In the genomic region with DNA sequence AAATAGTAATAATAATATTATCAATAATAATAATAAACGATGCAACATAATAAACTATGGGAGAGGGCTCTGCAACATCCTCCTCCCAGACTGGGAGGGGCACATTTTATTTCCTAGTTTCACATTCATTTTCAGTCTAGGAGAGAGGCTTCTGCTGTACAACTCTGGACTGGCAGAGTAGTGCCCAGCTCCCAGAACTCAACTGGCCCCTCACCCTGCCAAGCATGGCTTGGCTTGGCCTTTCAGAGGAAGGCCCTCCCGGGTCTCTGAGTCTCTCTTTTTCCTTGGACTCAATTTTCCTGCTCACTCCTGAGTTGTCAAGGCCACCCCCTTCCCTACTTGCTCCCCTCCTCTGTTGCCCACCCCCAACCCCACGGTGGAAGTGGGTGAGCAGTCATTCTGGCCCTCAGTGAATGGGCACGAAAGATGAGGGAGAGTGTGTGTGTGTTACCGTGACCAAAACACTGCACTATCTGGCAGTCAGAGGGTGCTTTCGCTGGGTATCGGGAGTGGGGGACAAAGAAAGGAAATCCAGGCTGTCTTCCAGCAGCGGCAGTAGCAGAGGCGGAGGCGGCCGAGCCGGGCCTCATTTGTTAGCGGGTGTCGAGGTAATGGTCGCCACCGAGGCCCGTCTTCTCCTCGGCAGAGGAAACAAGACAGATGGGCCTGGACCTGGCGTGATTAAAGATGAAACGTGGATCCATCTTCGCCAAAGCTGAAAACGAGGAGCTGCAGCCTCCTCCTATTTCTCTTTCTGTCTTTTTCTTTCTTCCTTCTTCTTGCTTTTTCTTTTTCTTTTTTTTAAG, we compare ENCODE assay signal across 12 cellular contexts. TPM values are rescaled to one million over a fixed set of nuclear protein-coding genes. Genes with fewer than 3 reads are reported as not detected.
A peak's percentile ranks its signal among the peaks of the same experiment; 100 is the strongest.
DNase-seq lines count a peak whose midpoint lies in the region; ATAC-seq, FAIRE-seq and TF ChIP-seq lines count a peak whose summit lies in the region.
"Had no signal": no experiment of that assay in that cellular context is flagged by ENCODE, and none has a peak within 500 bp of the region (broad histone marks: within the 10 kb centered on the region; RNA-seq: fewer than 3 reads in every experiment).

No MANE protein-coding gene starts in this region.

- POLR2A ChIA-PET in PC-3 (lab: Charles Lee; ENCODE audit: unreplicated experiment): interaction anchor here (0.6 kb wide), 1 partner anchor 103 kb away, joined by 3 read pairs; no protein-coding TSS in a partner anchor

- no peaks in the 10 kb centered on the region for H3K36me3 ChIP-seq in PC-3 (ENCODE audit: low read depth, low read length)
- H3K36me3 ChIP-seq in esophagus squamous epithelium: no peaks in the 10 kb centered on the region
- H3K36me3 ChIP-seq in sigmoid colon: no peaks in the 10 kb centered on the region

- H3K4me3 ChIP-seq in PC-3 (ENCODE audit: low read length) (peak overlapping the region; percentile 66), esophagus squamous epithelium (peak overlapping the region; percentile 49 to 83 (median 61)), sigmoid colon (peak overlapping the region; percentile 66 to 84 (median 70))

- no TSS peak for BruUV-seq in PC-3 (replicated peaks; lab: Mats Ljungman, UMichigan)

- H3K4me1 ChIP-seq in PC-3 (ENCODE audit: insufficient read depth, low read length) (peaks cover 20% of the 10 kb centered on the region), esophagus squamous epithelium (peaks cover 0 to 94% (median 50%) of the 10 kb centered on the region in 3 donors), sigmoid colon (peaks cover 0 to 87% (median 64%) of the 10 kb centered on the region in 4 donors)

- H3K4me2 ChIP-seq in PC-3 (ENCODE audit: low read length): peak overlapping the region; percentile 86

- TF ChIP-seq EP300 in sigmoid colon (IDR thresholded peaks at IDR 0.05): no peak

- H3K27ac ChIP-seq in PC-3 (ENCODE audit: low read length) (no peak overlapping the region), esophagus squamous epithelium (peak overlapping the region; percentile 88 to 96 (median 92)), sigmoid colon (peak overlapping the region; percentile 94 to 99 (median 96))

- H3K79me2 ChIP-seq in PC-3 (ENCODE audit: low read length): no peaks in the 10 kb centered on the region

- no peak for ATAC-seq in PC-3
- ATAC-seq in GM18505 (IDR thresholded peaks at IDR 0.05; ENCODE audit: unreplicated experiment): no peak

- intact Hi-C loops in PC-3 (cut with micrococcal nuclease): no loop called here
- intact Hi-C loops in esophagus squamous epithelium (cut with DNase I): loop anchor here (5.0 kb wide), 1 partner anchor 34 kb away; no protein-coding TSS in a partner anchor
- intact Hi-C loops in sigmoid colon (cut with DNase I): loop anchor here (2.0 kb wide), 1 partner anchor 33 kb away; no protein-coding TSS in a partner anchor

- WGBS in esophagus squamous epithelium, 2 donors: 15 to 40% methylated on average over 18 to 19 of the region's 22 CpGs
- WGBS in sigmoid colon, 2 donors: 61 to 75% methylated on average over 22 of the region's 22 CpGs

- no peak for TF ChIP-seq CTCF in PC-3 (conservative IDR thresholded peaks at IDR 0.05; ENCODE audit: low read depth, low read length)
- no peak for TF ChIP-seq CTCF in esophagus squamous epithelium (IDR thresholded peaks at IDR 0.05)
- no peak for TF ChIP-seq CTCF in sigmoid colon (IDR thresholded peaks at IDR 0.05)

- peak; percentile 48 for FAIRE-seq in GM12892 (lab: Jason Lieb, UNC)

- no peaks in the 10 kb centered on the region for H3K9me3 ChIP-seq in PC-3 (ENCODE audit: low read length)
- H3K9me3 ChIP-seq in esophagus squamous epithelium: no peaks in the 10 kb centered on the region
- H3K9me3 ChIP-seq in sigmoid colon: no peaks in the 10 kb centered on the region

- H3K9ac ChIP-seq in PC-3 (ENCODE audit: low read length): no peak overlapping the region

- H4K20me1 ChIP-seq in PC-3 (ENCODE audit: low read length): no peaks in the 10 kb centered on the region

- TF ChIP-seq POLR2A in GM12892 (IDR thresholded peaks at IDR 0.05; ENCODE audit: low read depth, low read length) (no peak), esophagus squamous epithelium (IDR thresholded peaks at IDR 0.05) (no peak), sigmoid colon (IDR thresholded peaks at IDR 0.05) (no peak), GM18505 (IDR thresholded peaks at IDR 0.05; ENCODE audit: borderline replicate concordance, extremely low read depth, insufficient read depth, insufficient read length) (no peak)

- no peaks in the 10 kb centered on the region for H3K9me2 ChIP-seq in PC-3 (replicated peaks; ENCODE audit: low read length)

- no peaks in the 10 kb centered on the region for H3F3A ChIP-seq in PC-3 (ENCODE audit: low read length, unreplicated experiment)

- CTCF ChIA-PET in PC-3 (lab: Charles Lee): interaction anchor here (0.6 kb wide), 1 partner anchor 336 kb away, joined by 5 read pairs; no protein-coding TSS in a partner anchor

- H3K27me3 ChIP-seq in PC-3 (ENCODE audit: low read length) (no peaks in the 10 kb centered on the region), esophagus squamous epithelium (peaks cover 0 to 100% (median 6%) of the 10 kb centered on the region in 4 donors), sigmoid colon (no peaks in the 10 kb centered on the region)

- no peak for DNase-seq in GM12892 (ENCODE audit: insufficient read length)
- no peak for DNase-seq in PC-3
- DNase-seq in esophagus squamous epithelium (lab: John Stamatoyannopoulos, UW): no peak
- DNase-seq in sigmoid colon: no peak
- no peak for DNase-seq in occipital lobe (lab: John Stamatoyannopoulos, UW)
- no peak for DNase-seq in NCI-H1930 (lab: John Stamatoyannopoulos, UW)
- no peak for DNase-seq in SW480 (ENCODE audit: low spot score)
- DNase-seq: GF-D8; NCI-H1105 treated with DMSO at 0.1 percent for 48 hours; stimulated activated CD4-positive, alpha-beta T cell treated with anti-CD3 and anti-CD28 coated beads, Interleukin-4, amount 100 ng/mL, for 4 hours had no signal

- no peak overlapping the region for H2AFZ ChIP-seq in PC-3 (ENCODE audit: low read length)

RNA-seq across cellular contexts. Expression of a gene that starts 2.3 kb away (rescaled TPM):
- polyA plus RNA-seq in GM12892 (2012; ENCODE audit: missing spikeins): 2.7 TPM
- total RNA-seq in PC-3 (2014; rRNA removed) (0.22 and 0.58 TPM in 2 replicates), esophagus squamous epithelium (1 to 10 TPM in 3 of 4 donors, under 1 TPM in 1; 0.27 to 2.9 (median 1.8) TPM), sigmoid colon (1 to 10 TPM; 4.6 to 8.3 (median 5.4) TPM), occipital lobe (not detected)
- polyA plus RNA-seq in sigmoid colon: 1 to 10 TPM in 2 of 3 donors, under 1 TPM in 1; 0.23 to 2.7 (median 1.2) TPM

RNA-seq across cellular contexts. Expression of a gene that starts 14.2 kb away (rescaled TPM):
- polyA plus RNA-seq in GM12892 (2012; ENCODE audit: missing spikeins): 4.5 TPM
- total RNA-seq in PC-3 (2014; rRNA removed): 6.0 and 8.8 TPM in 2 replicates
- total RNA-seq in esophagus squamous epithelium: 10 to 100 TPM in 1 of 4 donors, 1 to 10 TPM in 3; 2.5 to 11.1 (median 5.8) TPM
- 10 to 100 TPM; 25.3 to 64.3 (median 30.1) TPM for total RNA-seq in sigmoid colon
- polyA plus RNA-seq in sigmoid colon: 10 to 100 TPM in 2 of 3 donors, 1 to 10 TPM in 1; 6.2 to 16.7 (median 10.2) TPM
- total RNA-seq in occipital lobe: not detected

RNA-seq across cellular contexts. Expression of a gene that starts 17.7 kb away (rescaled TPM):
- not detected for polyA plus RNA-seq in GM12892 (2012; ENCODE audit: missing spikeins)
- total RNA-seq in PC-3 (2014; rRNA removed): 0.40 and 0.95 TPM in 2 replicates
- total RNA-seq in esophagus squamous epithelium: not detected
- 1 to 10 TPM; 1.5 to 2.5 (median 2.1) TPM for total RNA-seq in sigmoid colon
- 10 to 100 TPM in 1 of 3 donors, 1 to 10 TPM in 2; 3.2 to 13.9 (median 4.2) TPM for polyA plus RNA-seq in sigmoid colon
- total RNA-seq in occipital lobe: not detected
- total RNA-seq: mononuclear cell had no signal

RNA-seq across cellular contexts. Expression of a gene that starts 28.9 kb away (rescaled TPM):
- not detected for polyA plus RNA-seq in GM12892 (2012; ENCODE audit: missing spikeins)
- total RNA-seq in PC-3 (2014; rRNA removed) (9.5 and 11.3 TPM in 2 replicates), esophagus squamous epithelium (1 to 10 TPM in 2 of 4 donors, not detected in 2; 1.3 to 3.1 TPM), sigmoid colon (10 to 100 TPM in 3 of 4 donors, 1 to 10 TPM in 1; 6.7 to 10.5 (median 10.3) TPM), occipital lobe (not detected)
- 10 to 100 TPM in 2 of 3 donors, 1 to 10 TPM in 1; 6.0 to 28.5 (median 10.2) TPM for polyA plus RNA-seq in sigmoid colon
- total RNA-seq: mononuclear cell had no signal

RNA-seq across cellular contexts. Expression of a gene that starts 31.0 kb away (rescaled TPM):
- 2.8 TPM for polyA plus RNA-seq in GM12892 (2012; ENCODE audit: missing spikeins)
- total RNA-seq in PC-3 (2014; rRNA removed) (1.1 TPM in 1 of 2 replicates, not detected in the other), esophagus squamous epithelium (10 to 100 TPM in 3 of 4 donors, 1 to 10 TPM in 1; 9.2 to 24.2 (median 17.1) TPM), sigmoid colon (10 to 100 TPM; 44.9 to 86.1 (median 63.6) TPM), occipital lobe (0.16 TPM)
- polyA plus RNA-seq in sigmoid colon: 1 to 10 TPM; 1.6 to 7.8 (median 3.0) TPM
